ENCODE assay signal across 1 cellular context in the genomic region with DNA sequence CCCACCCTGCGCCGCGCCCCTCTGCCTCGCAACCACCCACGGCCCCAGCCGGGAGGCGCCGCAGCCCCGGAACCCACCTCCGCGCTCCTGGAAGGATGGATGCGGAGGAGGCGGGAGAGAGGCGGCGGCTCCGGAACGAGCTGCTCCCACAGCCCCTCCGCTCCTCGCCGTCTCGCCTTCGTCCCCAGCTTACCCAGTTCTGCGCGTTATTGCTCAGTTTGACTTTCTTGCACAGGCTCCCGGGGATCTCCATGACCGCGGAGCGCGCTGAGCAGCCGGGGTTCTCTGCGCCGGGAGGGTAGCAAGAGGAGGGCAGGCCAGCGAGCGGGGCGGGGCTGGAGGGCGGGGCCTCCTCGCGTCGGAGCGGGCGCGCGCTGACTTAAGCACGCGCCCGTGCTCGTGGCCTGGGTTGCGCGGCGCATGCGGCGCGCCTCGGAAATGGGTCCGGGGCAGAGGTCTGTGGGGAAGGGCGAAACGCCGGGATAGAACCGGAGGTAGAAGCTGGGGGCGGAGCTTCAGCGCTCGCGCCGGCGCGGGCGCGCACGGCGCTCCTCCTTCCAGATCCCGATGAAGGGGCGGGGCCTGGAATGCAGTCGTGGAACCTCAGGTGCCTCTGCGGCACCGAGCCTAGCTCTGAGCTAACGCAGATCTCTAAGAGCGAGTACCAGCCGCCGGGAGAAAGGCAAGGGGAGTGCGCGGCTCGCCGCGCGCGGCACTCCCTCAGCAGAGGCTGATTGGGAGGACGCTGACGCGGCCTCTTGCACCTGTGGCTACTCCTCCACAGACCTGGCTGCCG.
TF ChIP-seq lines count a peak whose summit lies in the region.

Gene PAPSS1 (minus strand): TSS at position 308 of the 796 bp plus-strand sequence. CDS start 55 bp downstream, at position 253.

TF ChIP-seq in GM12878, 131 proteins besides CTCF, POLR2A, EP300 and RAD21 (continued from another document):
- 0 out of 2 replicates have a peak, but pooled peaks have one; percentile 6 for TF ChIP-seq TCF3 (IDR thresholded peaks at IDR 0.05; ENCODE audit: borderline replicate concordance, insufficient read depth, low read depth, low read length)
- peak; percentile 50; the same call in 1 of the 2 replicates for TF ChIP-seq HCFC1 (IDR thresholded peaks at IDR 0.05; ENCODE audit: low read length)
- peak; percentile 56; the same call in 1 of the 2 replicates for TF ChIP-seq POLR2AphosphoS2 (IDR thresholded peaks at IDR 0.05; ENCODE audit: low read depth, low read length)
- TF ChIP-seq SIX5 (IDR thresholded peaks at IDR 0.05; ENCODE audit: low read depth, low read length, severe bottlenecking), result peak; percentile 35
- TF ChIP-seq RELA (IDR thresholded peaks at IDR 0.05; ENCODE audit: borderline replicate concordance, partially characterized antibody), result peak; percentile 46
- TF ChIP-seq SMARCA5 (IDR thresholded peaks at IDR 0.05), result peak; percentile 15; the same call in 1 of the 2 replicates
- 0 out of 2 replicates have a peak, but pooled peaks have one; percentile 12 for TF ChIP-seq TAF1 (IDR thresholded peaks at IDR 0.05; ENCODE audit: borderline replicate concordance, low read depth, low read length)
- TF ChIP-seq, protein P1, sequence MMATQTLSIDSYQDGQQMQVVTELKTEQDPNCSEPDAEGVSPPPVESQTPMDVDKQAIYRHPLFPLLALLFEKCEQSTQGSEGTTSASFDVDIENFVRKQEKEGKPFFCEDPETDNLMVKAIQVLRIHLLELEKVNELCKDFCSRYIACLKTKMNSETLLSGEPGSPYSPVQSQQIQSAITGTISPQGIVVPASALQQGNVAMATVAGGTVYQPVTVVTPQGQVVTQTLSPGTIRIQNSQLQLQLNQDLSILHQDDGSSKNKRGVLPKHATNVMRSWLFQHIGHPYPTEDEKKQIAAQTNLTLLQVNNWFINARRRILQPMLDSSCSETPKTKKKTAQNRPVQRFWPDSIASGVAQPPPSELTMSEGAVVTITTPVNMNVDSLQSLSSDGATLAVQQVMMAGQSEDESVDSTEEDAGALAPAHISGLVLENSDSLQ (IDR thresholded peaks at IDR 0.05), result no peak
- TF ChIP-seq RB1 (IDR thresholded peaks at IDR 0.05; ENCODE audit: borderline replicate concordance), result peak; percentile 68; the same call in 1 of the 2 replicates
- TF ChIP-seq, protein P2, sequence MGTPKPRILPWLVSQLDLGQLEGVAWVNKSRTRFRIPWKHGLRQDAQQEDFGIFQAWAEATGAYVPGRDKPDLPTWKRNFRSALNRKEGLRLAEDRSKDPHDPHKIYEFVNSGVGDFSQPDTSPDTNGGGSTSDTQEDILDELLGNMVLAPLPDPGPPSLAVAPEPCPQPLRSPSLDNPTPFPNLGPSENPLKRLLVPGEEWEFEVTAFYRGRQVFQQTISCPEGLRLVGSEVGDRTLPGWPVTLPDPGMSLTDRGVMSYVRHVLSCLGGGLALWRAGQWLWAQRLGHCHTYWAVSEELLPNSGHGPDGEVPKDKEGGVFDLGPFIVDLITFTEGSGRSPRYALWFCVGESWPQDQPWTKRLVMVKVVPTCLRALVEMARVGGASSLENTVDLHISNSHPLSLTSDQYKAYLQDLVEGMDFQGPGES (IDR thresholded peaks at IDR 0.05), result 0 out of 2 replicates have a peak, but pooled peaks have one; percentile 32
- TF ChIP-seq, protein P3, sequence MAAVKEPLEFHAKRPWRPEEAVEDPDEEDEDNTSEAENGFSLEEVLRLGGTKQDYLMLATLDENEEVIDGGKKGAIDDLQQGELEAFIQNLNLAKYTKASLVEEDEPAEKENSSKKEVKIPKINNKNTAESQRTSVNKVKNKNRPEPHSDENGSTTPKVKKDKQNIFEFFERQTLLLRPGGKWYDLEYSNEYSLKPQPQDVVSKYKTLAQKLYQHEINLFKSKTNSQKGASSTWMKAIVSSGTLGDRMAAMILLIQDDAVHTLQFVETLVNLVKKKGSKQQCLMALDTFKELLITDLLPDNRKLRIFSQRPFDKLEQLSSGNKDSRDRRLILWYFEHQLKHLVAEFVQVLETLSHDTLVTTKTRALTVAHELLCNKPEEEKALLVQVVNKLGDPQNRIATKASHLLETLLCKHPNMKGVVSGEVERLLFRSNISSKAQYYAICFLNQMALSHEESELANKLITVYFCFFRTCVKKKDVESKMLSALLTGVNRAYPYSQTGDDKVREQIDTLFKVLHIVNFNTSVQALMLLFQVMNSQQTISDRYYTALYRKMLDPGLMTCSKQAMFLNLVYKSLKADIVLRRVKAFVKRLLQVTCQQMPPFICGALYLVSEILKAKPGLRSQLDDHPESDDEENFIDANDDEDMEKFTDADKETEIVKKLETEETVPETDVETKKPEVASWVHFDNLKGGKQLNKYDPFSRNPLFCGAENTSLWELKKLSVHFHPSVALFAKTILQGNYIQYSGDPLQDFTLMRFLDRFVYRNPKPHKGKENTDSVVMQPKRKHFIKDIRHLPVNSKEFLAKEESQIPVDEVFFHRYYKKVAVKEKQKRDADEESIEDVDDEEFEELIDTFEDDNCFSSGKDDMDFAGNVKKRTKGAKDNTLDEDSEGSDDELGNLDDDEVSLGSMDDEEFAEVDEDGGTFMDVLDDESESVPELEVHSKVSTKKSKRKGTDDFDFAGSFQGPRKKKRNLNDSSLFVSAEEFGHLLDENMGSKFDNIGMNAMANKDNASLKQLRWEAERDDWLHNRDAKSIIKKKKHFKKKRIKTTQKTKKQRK (IDR thresholded peaks at IDR 0.05; ENCODE audit: low read depth, low read length), result no peak
- peak; percentile 84 for TF ChIP-seq NRF1 (conservative IDR thresholded peaks at IDR 0.05; ENCODE audit: low read depth, low read length)
- TF ChIP-seq, protein P4, sequence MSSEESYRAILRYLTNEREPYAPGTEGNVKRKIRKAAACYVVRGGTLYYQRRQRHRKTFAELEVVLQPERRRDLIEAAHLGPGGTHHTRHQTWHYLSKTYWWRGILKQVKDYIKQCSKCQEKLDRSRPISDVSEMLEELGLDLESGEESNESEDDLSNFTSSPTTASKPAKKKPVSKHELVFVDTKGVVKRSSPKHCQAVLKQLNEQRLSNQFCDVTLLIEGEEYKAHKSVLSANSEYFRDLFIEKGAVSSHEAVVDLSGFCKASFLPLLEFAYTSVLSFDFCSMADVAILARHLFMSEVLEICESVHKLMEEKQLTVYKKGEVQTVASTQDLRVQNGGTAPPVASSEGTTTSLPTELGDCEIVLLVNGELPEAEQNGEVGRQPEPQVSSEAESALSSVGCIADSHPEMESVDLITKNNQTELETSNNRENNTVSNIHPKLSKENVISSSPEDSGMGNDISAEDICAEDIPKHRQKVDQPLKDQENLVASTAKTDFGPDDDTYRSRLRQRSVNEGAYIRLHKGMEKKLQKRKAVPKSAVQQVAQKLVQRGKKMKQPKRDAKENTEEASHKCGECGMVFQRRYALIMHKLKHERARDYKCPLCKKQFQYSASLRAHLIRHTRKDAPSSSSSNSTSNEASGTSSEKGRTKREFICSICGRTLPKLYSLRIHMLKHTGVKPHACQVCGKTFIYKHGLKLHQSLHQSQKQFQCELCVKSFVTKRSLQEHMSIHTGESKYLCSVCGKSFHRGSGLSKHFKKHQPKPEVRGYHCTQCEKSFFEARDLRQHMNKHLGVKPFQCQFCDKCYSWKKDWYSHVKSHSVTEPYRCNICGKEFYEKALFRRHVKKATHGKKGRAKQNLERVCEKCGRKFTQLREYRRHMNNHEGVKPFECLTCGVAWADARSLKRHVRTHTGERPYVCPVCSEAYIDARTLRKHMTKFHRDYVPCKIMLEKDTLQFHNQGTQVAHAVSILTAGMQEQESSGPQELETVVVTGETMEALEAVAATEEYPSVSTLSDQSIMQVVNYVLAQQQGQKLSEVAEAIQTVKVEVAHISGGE (CRISPR knock-in tag; IDR thresholded peaks at IDR 0.05), result peak; percentile 27; the same call in 1 of the 2 replicates
- no peak for TF ChIP-seq NBN (IDR thresholded peaks at IDR 0.05)
- peak; percentile 95 for TF ChIP-seq IKZF1 (conservative IDR thresholded peaks at IDR 0.05)
- TF ChIP-seq LARP7 (IDR thresholded peaks at IDR 0.05), result 0 out of 2 replicates have a peak, but pooled peaks have one; percentile 51
- no peak; the same call in 1 of the 2 replicates for TF ChIP-seq ASH2L (IDR thresholded peaks at IDR 0.05; ENCODE audit: borderline replicate concordance, low read depth)
- TF ChIP-seq NKRF (conservative IDR thresholded peaks at IDR 0.05), result peak; percentile 44; the same call in 1 of the 2 replicates
- TF ChIP-seq EED (IDR thresholded peaks at IDR 0.05; ENCODE audit: low read depth), result 0 out of 2 replicates have a peak, but pooled peaks have one; percentile 26
- no peak for TF ChIP-seq SMAD1 (IDR thresholded peaks at IDR 0.05; ENCODE audit: low read depth, partially characterized antibody)
- TF ChIP-seq PRDM15 (CRISPR knock-in tag; IDR thresholded peaks at IDR 0.05), result no peak
- TF ChIP-seq POU2F2 (IDR thresholded peaks at IDR 0.05; ENCODE audit: borderline replicate concordance, low read depth, low read length), result peak; percentile 4; the same call in 1 of the 3 replicates
- TF ChIP-seq SRF (IDR thresholded peaks at IDR 0.05; ENCODE audit: low read depth in 2 of 2, low read length in 2 of 2), result 0 out of 4 replicates have a peak, but pooled peaks of 1 of the 2 experiments have one; percentile 2
- TF ChIP-seq CHD2 (IDR thresholded peaks at IDR 0.05; ENCODE audit: borderline replicate concordance, low read depth, low read length), result peak; percentile 18; the same call in 1 of the 2 replicates
- peak in 1 of 2 experiments; percentile 15; a peak in 1 of 4 replicates for TF ChIP-seq IKZF2 (IDR thresholded peaks at IDR 0.05)
- 0 out of 2 replicates have a peak, but pooled peaks have one; percentile 55 for TF ChIP-seq POLR2AphosphoS5 (IDR thresholded peaks at IDR 0.05; ENCODE audit: low read length)
- peak; percentile 84 for TF ChIP-seq GABPA (IDR thresholded peaks at IDR 0.05; ENCODE audit: low read depth)
- 0 out of 2 replicates have a peak, but pooled peaks have one; percentile 40 for TF ChIP-seq PML (IDR thresholded peaks at IDR 0.05; ENCODE audit: low read length)
- peak; percentile 72; the same call in 1 of the 2 replicates for TF ChIP-seq ZBTB40 (IDR thresholded peaks at IDR 0.05; ENCODE audit: borderline replicate concordance)
- no peak for TF ChIP-seq TCF7 (IDR thresholded peaks at IDR 0.05; ENCODE audit: borderline replicate concordance)
